In the genomic region with DNA sequence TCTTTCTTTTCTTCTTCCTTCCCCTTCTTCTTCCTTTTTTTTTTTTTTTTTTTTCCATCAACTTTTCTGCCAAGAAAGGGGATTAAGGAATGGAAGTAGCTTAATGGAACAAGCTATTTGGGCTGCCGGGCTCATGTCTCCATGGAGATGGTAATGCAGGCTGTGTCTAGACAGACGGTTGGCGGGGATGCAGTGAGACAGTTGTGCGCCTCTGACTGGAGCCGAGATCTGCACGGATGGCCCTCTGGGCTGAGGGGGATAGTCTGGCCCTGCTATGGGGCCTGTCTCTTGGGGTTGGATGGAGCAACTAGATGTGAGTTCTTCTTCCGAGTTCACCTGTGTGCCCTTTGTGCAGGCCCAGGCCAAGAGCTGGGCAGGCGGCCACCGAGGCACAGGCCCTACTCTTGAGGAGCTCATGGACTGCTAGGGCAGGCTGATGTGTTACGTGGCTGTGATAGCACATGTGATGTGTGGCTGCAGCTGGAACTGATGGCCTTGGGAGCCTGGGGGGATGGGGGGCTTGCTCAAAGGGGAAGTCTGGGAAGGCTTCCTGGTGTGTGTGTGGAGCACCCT, we compare ENCODE assay signal across 17 cellular contexts. TPM values are rescaled to one million over a fixed set of nuclear protein-coding genes. Genes with fewer than 3 reads are reported as not detected.
DNase-seq lines count a peak whose midpoint lies in the region; ATAC-seq and TF ChIP-seq lines count a peak whose summit lies in the region.
"Had no signal": no experiment of that assay in that cellular context is flagged by ENCODE, and none has a peak within 500 bp of the region (broad histone marks: within the 10 kb centered on the region; RNA-seq: fewer than 3 reads in every experiment).

No MANE protein-coding gene starts in this region.

- CTCF ChIA-PET in naive thymus-derived CD4-positive, alpha-beta T cell (lab: Charles Lee), result no interaction called here

- no peaks in the 10 kb centered on the region for H3K4me1 Mint-ChIP-seq in naive thymus-derived CD4-positive, alpha-beta T cell

- no peak overlapping the region for H3K4me3 ChIP-seq in WERI-Rb-1 (ENCODE audit: low read depth, low read length)
- no peak overlapping the region for H3K4me3 ChIP-seq in naive thymus-derived CD4-positive, alpha-beta T cell (ENCODE audit: low read length)
- H3K4me3 ChIP-seq: A549, SJSA1 had no signal

- H3K36me3 Mint-ChIP-seq in naive thymus-derived CD4-positive, alpha-beta T cell, result no peaks in the 10 kb centered on the region

- no peak for ATAC-seq in naive thymus-derived CD4-positive, alpha-beta T cell
- ATAC-seq in GM21528 (IDR thresholded peaks at IDR 0.05; ENCODE audit: low FRiP score, unreplicated experiment), result no peak
- ATAC-seq: A549 had no signal

- H3K36me3 ChIP-seq in WERI-Rb-1, result no peaks in the 10 kb centered on the region
- H3K36me3 ChIP-seq in naive thymus-derived CD4-positive, alpha-beta T cell (ENCODE audit: control insufficient read depth in 2 of 3, insufficient read depth in 3 of 3, low read length in 3 of 3), result no peaks in the 10 kb centered on the region
- H3K36me3 ChIP-seq: SJSA1 had no signal

- H3K27ac ChIP-seq in WERI-Rb-1, result peak overlapping the region; percentile 78
- no peak overlapping the region for H3K27ac ChIP-seq in naive thymus-derived CD4-positive, alpha-beta T cell (ENCODE audit: low read depth, low read length)
- H3K27ac ChIP-seq: A549, C4-2B, HL-60, SJSA1 had no signal

- H3K9me3 ChIP-seq in WERI-Rb-1 (ENCODE audit: severe bottlenecking), result no peaks in the 10 kb centered on the region
- no peaks in the 10 kb centered on the region for H3K9me3 ChIP-seq in naive thymus-derived CD4-positive, alpha-beta T cell (ENCODE audit: control insufficient read depth in 2 of 3, low read length in 3 of 3)
- H3K9me3 ChIP-seq: A549, SJSA1 had no signal

- no peaks in the 10 kb centered on the region for H3K9me3 Mint-ChIP-seq in naive thymus-derived CD4-positive, alpha-beta T cell
- H3K9me3 Mint-ChIP-seq: H9 had no signal

- no peaks in the 10 kb centered on the region for H3K4me1 ChIP-seq in naive thymus-derived CD4-positive, alpha-beta T cell (ENCODE audit: control insufficient read depth in 2 of 2, insufficient read depth in 2 of 2, low read length in 2 of 2)
- H3K4me1 ChIP-seq: A549, SJSA1 had no signal

- intact Hi-C loops in posterior cingulate gyrus (cut with DNase I), result no loop called here
- intact Hi-C loops in naive thymus-derived CD4-positive, alpha-beta T cell (cut with micrococcal nuclease), result no loop called here

- no peaks in the 10 kb centered on the region for H3K27me3 ChIP-seq in WERI-Rb-1 (ENCODE audit: insufficient read depth, low read depth, severe bottlenecking)
- no peaks in the 10 kb centered on the region for H3K27me3 ChIP-seq in naive thymus-derived CD4-positive, alpha-beta T cell (ENCODE audit: control insufficient read depth in 2 of 2, insufficient read depth in 2 of 2, low read length in 2 of 2)

- DNase-seq in D341Med (ENCODE audit: low spot score), result peak; percentile 88
- DNase-seq in WERI-Rb-1, result peak; percentile 85
- peak; percentile 37 for DNase-seq in globus pallidus (ENCODE audit: low spot score)
- DNase-seq in posterior cingulate gyrus, result peak in 8 of 10 donors; percentile 35 to 91 (median 52)
- DNase-seq in naive thymus-derived CD4-positive, alpha-beta T cell, result no peak
- DNase-seq in NCI-H2171 treated with DMSO at 0.1 percent for 48 hours (lab: John Stamatoyannopoulos, UW), result no peak
- no peak for DNase-seq in CD1c-positive myeloid dendritic cell (ENCODE audit: extremely low spot score)
- DNase-seq: COR-L47, DMS79, H9, NCI-H187 treated with DMSO at 0.1 percent for 48 hours had no signal

- no peak overlapping the region for H3K4me3 Mint-ChIP-seq in naive thymus-derived CD4-positive, alpha-beta T cell
- H3K4me3 Mint-ChIP-seq: H9 had no signal

- TF ChIP-seq CTCF in WERI-Rb-1 (IDR thresholded peaks at IDR 0.05; ENCODE audit: low read depth, low read length), result no peak

- H3K27me3 Mint-ChIP-seq in naive thymus-derived CD4-positive, alpha-beta T cell, result peaks cover 0 to 21% (median 11%) of the 10 kb centered on the region in 5 donors

- H3K27ac Mint-ChIP-seq in naive thymus-derived CD4-positive, alpha-beta T cell, result no peak overlapping the region
- H3K27ac Mint-ChIP-seq: H9 had no signal

- POLR2A ChIA-PET in naive thymus-derived CD4-positive, alpha-beta T cell (lab: Charles Lee), result no interaction called here

RNA-seq across cellular contexts. Expression of gene NSG2, which starts 45.6 kb away (rescaled TPM):
- total RNA-seq in naive thymus-derived CD4-positive, alpha-beta T cell, result not detected
- polyA plus RNA-seq in naive thymus-derived CD4-positive, alpha-beta T cell, result not detected
- total RNA-seq: H9, LHCN-M2, SJSA1 had no signal

Comparison
In these comparisons a context has a peak if more than half of its experiments do, and no peak if none do; other contexts are left out.
1. DNase-seq: peak in D341Med (single experiment), WERI-Rb-1 (single experiment), globus pallidus (single experiment) and posterior cingulate gyrus (8 of 10); none in naive thymus-derived CD4-positive, alpha-beta T cell (0 of 9), NCI-H2171 treated with DMSO at 0.1 percent for 48 hours (single experiment) and CD1c-positive myeloid dendritic cell (single experiment).